ENCODE assay signal across 25 cellular contexts in genomic region chr4:66785479-66785878, GRCh38.
"Had no signal": no experiment of that assay in that cellular context is flagged by ENCODE, and none has a peak within 500 bp of the region (broad histone marks: within the 10 kb centered on the region; RNA-seq: fewer than 3 reads in every experiment).

No MANE protein-coding gene starts in this region.

- H3K36me3 ChIP-seq: esophagus squamous epithelium, gastrocnemius medialis, heart right ventricle, left lung, lower lobe of right lung had no signal

- H3K27ac ChIP-seq: coronary artery, epithelial cell of prostate, esophagus squamous epithelium, gastrocnemius medialis, heart right ventricle, left lung, lower lobe of right lung had no signal

- ATAC-seq: effector memory CD8-positive, alpha-beta T cell; esophagus mucosa; gastrocnemius medialis; heart right ventricle; left cardiac atrium; left lung; left ventricle myocardium superior; lower lobe of right lung had no signal

- FAIRE-seq: colon, endometrium, keratinocyte had no signal

- H3K4me3 Mint-ChIP-seq: dendritic cell treated with granulocyte-macrophage colony-stimulating factor and Interleukin-4, amounts not matched to agents 40 ng/mL and 50 ng/mL, for 4 days; effector memory CD8-positive, alpha-beta T cell; endodermal cell had no signal

- DNase-seq: effector CD8-positive, alpha-beta T cell; effector memory CD8-positive, alpha-beta T cell; endodermal cell; erythroblast; esophagus squamous epithelium; foreskin fibroblast; foreskin melanocyte; gastrocnemius medialis; glutamatergic neuron; head of caudate nucleus; heart right ventricle; hippocampal formation; left cardiac atrium; left lung; left ventricle myocardium superior; lower lobe of right lung; mesenchymal stem cell; midbrain had no signal

- H3K9me3 ChIP-seq: esophagus squamous epithelium, gastrocnemius medialis, lower lobe of right lung had no signal

- H3K4me1 Mint-ChIP-seq: endodermal cell had no signal

- H3K27ac Mint-ChIP-seq: dendritic cell treated with granulocyte-macrophage colony-stimulating factor and Interleukin-4, amounts not matched to agents 40 ng/mL and 50 ng/mL, for 4 days; effector memory CD8-positive, alpha-beta T cell; endodermal cell had no signal

- H3K27me3 Mint-ChIP-seq: dendritic cell treated with granulocyte-macrophage colony-stimulating factor and Interleukin-4, amounts not matched to agents 40 ng/mL and 50 ng/mL, for 4 days; effector memory CD8-positive, alpha-beta T cell had no signal

- H3K27me3 ChIP-seq: esophagus squamous epithelium, gastrocnemius medialis, heart right ventricle, left lung had no signal

- H3K4me1 ChIP-seq: esophagus squamous epithelium, gastrocnemius medialis, heart right ventricle, left lung, lower lobe of right lung had no signal

- H3K4me3 ChIP-seq: coronary artery, esophagus squamous epithelium, gastrocnemius medialis, heart right ventricle, left lung, lower lobe of right lung had no signal
